In genomic region chr22:38239101-38239761, GRCh38 we compare ENCODE assay signal across 9 cellular contexts. TPM values are rescaled to one million over a fixed set of nuclear protein-coding genes. Genes with fewer than 3 reads are reported as not detected.
DNase-seq lines count a peak whose midpoint lies in the region; ATAC-seq and TF ChIP-seq lines count a peak whose summit lies in the region.
"Had no signal": no experiment of that assay in that cellular context is flagged by ENCODE, and none has a peak within 500 bp of the region (broad histone marks: within the 10 kb centered on the region; RNA-seq: fewer than 3 reads in every experiment).

No MANE protein-coding gene starts in this region.

- peak; percentile 88 for DNase-seq in M059J (ENCODE audit: low read depth)
- no peak for DNase-seq in colonic mucosa
- DNase-seq in left lung = peak in 1 of 2 donors; percentile 62
- peak; percentile 47 to 83 for DNase-seq in tibial artery
- DNase-seq in nephron progenitor cell = no peak

- no peak for TF ChIP-seq CTCF in colonic mucosa (IDR thresholded peaks at IDR 0.05)
- TF ChIP-seq CTCF in left lung (IDR thresholded peaks at IDR 0.05) = no peak
- TF ChIP-seq CTCF in tibial artery (IDR thresholded peaks at IDR 0.05) = peak; percentile 36 to 37
- no peak for TF ChIP-seq CTCF in nephron progenitor cell (IDR thresholded peaks at IDR 0.05)

- ATAC-seq in left lung = peak; percentile 81
- no peak for ATAC-seq in HG03442 (IDR thresholded peaks at IDR 0.05; ENCODE audit: unreplicated experiment)
- ATAC-seq in GM18909 (IDR thresholded peaks at IDR 0.05; ENCODE audit: poor library complexity, unreplicated experiment) = no peak
- no peak for ATAC-seq in stimulated activated memory B cell treated with anti-CD40 and anti-IgM and Interleukin-4, amounts not matched to agents 10 μg/mL and 1 μg/mL and 100 μg/mL, for 72 hours
- ATAC-seq: stimulated activated effector memory CD8-positive, alpha-beta T cell treated with anti-CD3 and anti-CD28 coated beads, Interleukin-12 subunit alpha, Interleukin-12 subunit beta, amount 100 ng/mL, for 72 hours had no signal

- H3K27ac ChIP-seq in colonic mucosa (peak overlapping the region; percentile 45), left lung (peak overlapping the region; percentile 72 to 77), tibial artery (peak overlapping the region; percentile 70 to 73)

- H3K9me3 Mint-ChIP-seq in stimulated activated memory B cell treated with anti-CD40 and anti-IgM and Interleukin-4, amounts not matched to agents 10 μg/mL and 1 μg/mL and 100 μg/mL, for 72 hours = no peaks in the 10 kb centered on the region
- H3K9me3 Mint-ChIP-seq in nephron progenitor cell = no peaks in the 10 kb centered on the region
- H3K9me3 Mint-ChIP-seq: stimulated activated effector memory CD8-positive, alpha-beta T cell treated with anti-CD3 and anti-CD28 coated beads, Interleukin-12 subunit alpha, Interleukin-12 subunit beta, amount 100 ng/mL, for 72 hours had no signal

- H3K4me3 ChIP-seq in colonic mucosa (no peak overlapping the region), left lung (no peak overlapping the region), tibial artery (peak overlapping the region in 1 of 2 donors; percentile 21)

- no peaks in the 10 kb centered on the region for H3K27me3 Mint-ChIP-seq in stimulated activated memory B cell treated with anti-CD40 and anti-IgM and Interleukin-4, amounts not matched to agents 10 μg/mL and 1 μg/mL and 100 μg/mL, for 72 hours
- H3K27me3 Mint-ChIP-seq in nephron progenitor cell (ENCODE audit: low read depth, poor library complexity) = no peaks in the 10 kb centered on the region

- H3K27ac Mint-ChIP-seq in stimulated activated memory B cell treated with anti-CD40 and anti-IgM and Interleukin-4, amounts not matched to agents 10 μg/mL and 1 μg/mL and 100 μg/mL, for 72 hours = no peak overlapping the region
- H3K27ac Mint-ChIP-seq in nephron progenitor cell = no peak overlapping the region

- no peaks in the 10 kb centered on the region for H3K36me3 ChIP-seq in colonic mucosa
- peaks cover 0 to 48% of the 10 kb centered on the region in 2 donors for H3K36me3 ChIP-seq in left lung
- H3K36me3 ChIP-seq in tibial artery = peaks cover 0 to 42% (median 37%) of the 10 kb centered on the region in 3 donors

- peaks cover 68% of the 10 kb centered on the region for H3K36me3 Mint-ChIP-seq in stimulated activated memory B cell treated with anti-CD40 and anti-IgM and Interleukin-4, amounts not matched to agents 10 μg/mL and 1 μg/mL and 100 μg/mL, for 72 hours
- peaks cover 37% of the 10 kb centered on the region for H3K36me3 Mint-ChIP-seq in nephron progenitor cell (ENCODE audit: low read depth)

- H3K4me1 Mint-ChIP-seq in stimulated activated memory B cell treated with anti-CD40 and anti-IgM and Interleukin-4, amounts not matched to agents 10 μg/mL and 1 μg/mL and 100 μg/mL, for 72 hours = peaks cover 5% of the 10 kb centered on the region
- peaks cover 46% of the 10 kb centered on the region for H3K4me1 Mint-ChIP-seq in nephron progenitor cell

- H3K9me3 ChIP-seq in colonic mucosa = no peaks in the 10 kb centered on the region
- H3K9me3 ChIP-seq in left lung = no peaks in the 10 kb centered on the region
- no peaks in the 10 kb centered on the region for H3K9me3 ChIP-seq in tibial artery

- H3K4me1 ChIP-seq in colonic mucosa (peaks cover 18% of the 10 kb centered on the region), left lung (peaks cover 27 to 56% of the 10 kb centered on the region in 2 donors), tibial artery (peaks cover 0 to 59% (median 45%) of the 10 kb centered on the region in 4 donors)

- H3K27me3 ChIP-seq in colonic mucosa (no peaks in the 10 kb centered on the region), left lung (no peaks in the 10 kb centered on the region), tibial artery (no peaks in the 10 kb centered on the region)

- H3K9ac ChIP-seq in colonic mucosa (ENCODE audit: low read depth in 2 of 2, low read length in 2 of 2) = no peak overlapping the region

- intact Hi-C loops in colonic mucosa (cut with DNase I) (loop anchor here (10.0 kb wide), 1 partner anchor 124 kb away; the partner anchor contains the start of gene BAIAP2L2), left lung (cut with DNase I) (no loop called here), tibial artery (cut with DNase I; ENCODE audit: low total_unique reads) (no loop called here)

- H3K4me3 Mint-ChIP-seq in stimulated activated memory B cell treated with anti-CD40 and anti-IgM and Interleukin-4, amounts not matched to agents 10 μg/mL and 1 μg/mL and 100 μg/mL, for 72 hours = no peak overlapping the region
- no peak overlapping the region for H3K4me3 Mint-ChIP-seq in nephron progenitor cell
- H3K4me3 Mint-ChIP-seq: stimulated activated effector memory CD8-positive, alpha-beta T cell treated with anti-CD3 and anti-CD28 coated beads, Interleukin-12 subunit alpha, Interleukin-12 subunit beta, amount 100 ng/mL, for 72 hours had no signal

RNA-seq across cellular contexts. Expression of gene TMEM184B, which starts 33.6 kb away (rescaled TPM):
- total RNA-seq in M059J (2014; rRNA removed; shearing (Covaris generic)) = 51.0 and 90.7 TPM in 2 replicates
- total RNA-seq in colonic mucosa (10 to 100 TPM; 58.8 to 61.6 TPM), left lung (10 to 100 TPM; 84.5 to 98.3 TPM)

RNA-seq across cellular contexts. Expression of gene MAFF, which starts 37.4 kb away (rescaled TPM):
- total RNA-seq in M059J (2014; rRNA removed; shearing (Covaris generic)) = 9.1 and 13.5 TPM in 2 replicates
- total RNA-seq in colonic mucosa (10 to 100 TPM in 1 of 2 donors, 1 to 10 TPM in 1; 5.2 to 41.7 TPM), left lung (10 to 100 TPM; 12.1 to 17.1 TPM)

RNA-seq across cellular contexts. Expression of gene PLA2G6, which starts 57.6 kb away (rescaled TPM):
- total RNA-seq in M059J (2014; rRNA removed; shearing (Covaris generic)) = 0.96 TPM in 1 of 2 replicates, not detected in the other
- total RNA-seq in colonic mucosa (10 to 100 TPM; 24.1 to 38.5 TPM), left lung (10 to 100 TPM; 30.9 to 39.0 TPM)

Comparison
In these comparisons a context has a peak if more than half of its experiments do, and no peak if none do; other contexts are left out.
1. DNase-seq: peak in M059J (single experiment) and tibial artery (2 of 2); none in colonic mucosa (single experiment) and nephron progenitor cell (single experiment).
2. CTCF ChIP-seq: peak in tibial artery (2 of 2); none in colonic mucosa (single experiment), left lung (0 of 2) and nephron progenitor cell (single experiment).
3. RNA of gene PLA2G6, which starts 57.6 kb away (total RNA-seq): 30.9 to 39.0 TPM in left lung and 24.1 to 38.5 TPM in colonic mucosa; 0.96 TPM in M059J; every median in the first group is over 10 times any median in the second.
4. Peak in every context shown above with its lines, with median percentiles within 50 percentile points of each other: H3K27ac ChIP-seq.